In the genomic region with DNA sequence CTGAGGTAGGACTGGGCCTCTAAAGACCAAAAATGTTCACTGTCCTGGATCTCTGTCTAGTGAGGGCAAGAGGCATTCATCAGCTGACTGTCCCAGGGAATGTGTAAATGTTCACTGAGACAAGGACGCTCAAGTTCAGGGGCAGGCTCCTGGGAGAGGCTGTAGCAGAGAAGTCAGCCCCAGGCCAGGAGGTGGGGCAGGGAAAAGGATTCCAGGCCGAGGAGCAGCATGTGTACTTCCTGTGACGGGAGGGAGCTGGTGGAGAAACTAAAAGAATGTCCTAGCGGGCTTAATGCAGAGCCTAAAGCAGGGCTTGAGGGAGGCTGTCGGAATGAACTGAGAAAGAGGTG, we compare ENCODE assay signal across 1 cellular context.
TF ChIP-seq lines count a peak whose summit lies in the region.

No MANE protein-coding gene starts in this region.

TF ChIP-seq in GM23338, 12 proteins besides CTCF, POLR2A, EP300 and RAD21 (continued from another document):
- TF ChIP-seq, protein P1, sequence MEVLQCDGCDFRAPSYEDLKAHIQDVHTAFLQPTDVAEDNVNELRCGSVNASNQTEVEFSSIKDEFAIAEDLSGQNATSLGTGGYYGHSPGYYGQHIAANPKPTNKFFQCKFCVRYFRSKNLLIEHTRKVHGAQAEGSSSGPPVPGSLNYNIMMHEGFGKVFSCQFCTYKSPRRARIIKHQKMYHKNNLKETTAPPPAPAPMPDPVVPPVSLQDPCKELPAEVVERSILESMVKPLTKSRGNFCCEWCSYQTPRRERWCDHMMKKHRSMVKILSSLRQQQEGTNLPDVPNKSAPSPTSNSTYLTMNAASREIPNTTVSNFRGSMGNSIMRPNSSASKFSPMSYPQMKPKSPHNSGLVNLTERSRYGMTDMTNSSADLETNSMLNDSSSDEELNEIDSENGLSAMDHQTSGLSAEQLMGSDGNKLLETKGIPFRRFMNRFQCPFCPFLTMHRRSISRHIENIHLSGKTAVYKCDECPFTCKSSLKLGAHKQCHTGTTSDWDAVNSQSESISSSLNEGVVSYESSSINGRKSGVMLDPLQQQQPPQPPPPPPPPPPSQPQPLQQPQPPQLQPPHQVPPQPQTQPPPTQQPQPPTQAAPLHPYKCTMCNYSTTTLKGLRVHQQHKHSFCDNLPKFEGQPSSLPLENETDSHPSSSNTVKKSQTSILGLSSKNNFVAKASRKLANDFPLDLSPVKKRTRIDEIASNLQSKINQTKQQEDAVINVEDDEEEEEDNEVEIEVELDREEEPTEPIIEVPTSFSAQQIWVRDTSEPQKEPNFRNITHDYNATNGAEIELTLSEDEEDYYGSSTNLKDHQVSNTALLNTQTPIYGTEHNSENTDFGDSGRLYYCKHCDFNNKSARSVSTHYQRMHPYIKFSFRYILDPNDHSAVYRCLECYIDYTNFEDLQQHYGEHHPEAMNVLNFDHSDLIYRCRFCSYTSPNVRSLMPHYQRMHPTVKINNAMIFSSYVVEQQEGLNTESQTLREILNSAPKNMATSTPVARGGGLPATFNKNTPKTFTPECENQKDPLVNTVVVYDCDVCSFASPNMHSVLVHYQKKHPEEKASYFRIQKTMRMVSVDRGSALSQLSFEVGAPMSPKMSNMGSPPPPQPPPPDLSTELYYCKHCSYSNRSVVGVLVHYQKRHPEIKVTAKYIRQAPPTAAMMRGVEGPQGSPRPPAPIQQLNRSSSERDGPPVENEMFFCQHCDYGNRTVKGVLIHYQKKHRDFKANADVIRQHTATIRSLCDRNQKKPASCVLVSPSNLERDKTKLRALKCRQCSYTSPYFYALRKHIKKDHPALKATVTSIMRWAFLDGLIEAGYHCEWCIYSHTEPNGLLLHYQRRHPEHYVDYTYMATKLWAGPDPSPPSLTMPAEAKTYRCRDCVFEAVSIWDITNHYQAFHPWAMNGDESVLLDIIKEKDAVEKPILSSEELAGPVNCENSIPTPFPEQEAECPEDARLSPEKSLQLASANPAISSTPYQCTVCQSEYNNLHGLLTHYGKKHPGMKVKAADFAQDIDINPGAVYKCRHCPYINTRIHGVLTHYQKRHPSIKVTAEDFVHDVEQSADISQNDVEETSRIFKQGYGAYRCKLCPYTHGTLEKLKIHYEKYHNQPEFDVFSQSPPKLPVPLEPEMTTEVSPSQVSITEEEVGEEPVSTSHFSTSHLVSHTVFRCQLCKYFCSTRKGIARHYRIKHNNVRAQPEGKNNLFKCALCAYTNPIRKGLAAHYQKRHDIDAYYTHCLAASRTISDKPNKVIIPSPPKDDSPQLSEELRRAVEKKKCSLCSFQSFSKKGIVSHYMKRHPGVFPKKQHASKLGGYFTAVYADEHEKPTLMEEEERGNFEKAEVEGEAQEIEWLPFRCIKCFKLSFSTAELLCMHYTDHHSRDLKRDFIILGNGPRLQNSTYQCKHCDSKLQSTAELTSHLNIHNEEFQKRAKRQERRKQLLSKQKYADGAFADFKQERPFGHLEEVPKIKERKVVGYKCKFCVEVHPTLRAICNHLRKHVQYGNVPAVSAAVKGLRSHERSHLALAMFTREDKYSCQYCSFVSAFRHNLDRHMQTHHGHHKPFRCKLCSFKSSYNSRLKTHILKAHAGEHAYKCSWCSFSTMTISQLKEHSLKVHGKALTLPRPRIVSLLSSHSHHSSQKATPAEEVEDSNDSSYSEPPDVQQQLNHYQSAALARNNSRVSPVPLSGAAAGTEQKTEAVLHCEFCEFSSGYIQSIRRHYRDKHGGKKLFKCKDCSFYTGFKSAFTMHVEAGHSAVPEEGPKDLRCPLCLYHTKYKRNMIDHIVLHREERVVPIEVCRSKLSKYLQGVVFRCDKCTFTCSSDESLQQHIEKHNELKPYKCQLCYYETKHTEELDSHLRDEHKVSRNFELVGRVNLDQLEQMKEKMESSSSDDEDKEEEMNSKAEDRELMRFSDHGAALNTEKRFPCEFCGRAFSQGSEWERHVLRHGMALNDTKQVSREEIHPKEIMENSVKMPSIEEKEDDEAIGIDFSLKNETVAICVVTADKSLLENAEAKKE (CRISPR knock-in tag; IDR thresholded peaks at IDR 0.05): no peak
- no peak for TF ChIP-seq ZNF114 (CRISPR knock-in tag; IDR thresholded peaks at IDR 0.05)
- no peak for TF ChIP-seq JUNB (IDR thresholded peaks at IDR 0.05; ENCODE audit: unreplicated experiment)
- no peak for TF ChIP-seq EZH2phosphoT487 (IDR thresholded peaks at IDR 0.05; ENCODE audit: unreplicated experiment)
